In the genomic region with DNA sequence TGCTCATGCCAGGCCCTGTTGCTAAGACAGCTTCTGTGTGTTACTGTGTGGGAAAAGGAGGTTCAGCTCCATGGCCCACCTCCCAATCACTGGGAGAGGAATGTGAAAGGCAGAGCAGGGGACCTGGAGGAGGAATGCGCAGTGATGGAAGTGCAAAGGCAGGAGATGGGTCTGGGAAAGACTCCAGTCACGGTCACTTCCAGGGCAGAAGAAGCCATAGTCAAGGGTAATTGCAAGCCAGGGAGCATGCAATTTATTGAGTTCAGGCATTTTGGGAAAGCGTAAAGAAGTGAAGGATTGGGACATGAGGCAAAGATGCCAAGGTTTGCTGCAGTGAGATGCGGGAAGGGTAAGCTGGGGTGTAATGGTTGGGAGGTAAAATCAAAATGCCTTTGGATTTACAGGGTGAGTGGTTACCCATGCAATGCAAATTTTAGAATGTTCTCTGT, we compare ENCODE assay signal across 31 cellular contexts.
"Had no signal": no experiment of that assay in that cellular context is flagged by ENCODE, and none has a peak within 500 bp of the region (broad histone marks: within the 10 kb centered on the region; RNA-seq: fewer than 3 reads in every experiment).

No MANE protein-coding gene starts in this region.

- H3K27ac Mint-ChIP-seq: activated CD4-positive, alpha-beta T cell treated with anti-CD3 and anti-CD28 coated beads, Interleukin-2, amount 10 ng/mL, durations not matched to agents 7 days and 5 days; activated CD8-positive, alpha-beta memory T cell treated with anti-CD3 and anti-CD28 coated beads, Interleukin-2, amount 10 ng/mL, durations not matched to agents 7 days and 5 days; activated CD8-positive, alpha-beta T cell treated with anti-CD3 and anti-CD28 coated beads, Interleukin-2, amount 10 ng/mL, durations not matched to agents 7 days and 5 days; activated naive CD4-positive, alpha-beta T cell treated with anti-CD3 and anti-CD28 coated beads, Interleukin-2, amount 50 U/mL, for 24 hours; activated T-helper 2 cell treated with anti-CD3 and anti-CD28 coated beads, Interferon-gamma antibody, Interleukin-2, Interleukin-4, amounts not matched to agents 10 μg/mL and 5 μg/mL and 100 μg/mL, durations not matched to agents 14 hours and 24 hours and 36 hours; neural progenitor cell; T-helper 1 cell treated with Interleukin-12 subunit alpha and Interleukin-12 subunit beta and Interleukin-4 antibody, amounts not matched to agents 30 μg/mL and 1 μg/mL, for 36 hours had no signal

- H3K36me3 Mint-ChIP-seq: activated CD8-positive, alpha-beta memory T cell treated with anti-CD3 and anti-CD28 coated beads, Interleukin-2, amount 10 ng/mL, durations not matched to agents 7 days and 5 days; activated naive CD4-positive, alpha-beta T cell treated with anti-CD3 and anti-CD28 coated beads, Interleukin-2, amount 50 U/mL, for 24 hours; naive thymus-derived CD8-positive, alpha-beta T cell; neural progenitor cell had no signal

- H3K27ac ChIP-seq: body of pancreas, cardiac muscle cell, foreskin keratinocyte, heart left ventricle, left lung, lower lobe of right lung, neural progenitor cell, spleen, upper lobe of left lung, vagina, VCaP had no signal

- H3K27me3 Mint-ChIP-seq: activated CD8-positive, alpha-beta memory T cell treated with anti-CD3 and anti-CD28 coated beads, Interleukin-2, amount 10 ng/mL, durations not matched to agents 7 days and 5 days had no signal

- H3K4me3 ChIP-seq: body of pancreas, cardiac muscle cell, heart left ventricle, left lung, lower lobe of right lung, neural progenitor cell, spleen, upper lobe of left lung, vagina had no signal

- H3K27me3 ChIP-seq: body of pancreas, cardiac muscle cell, foreskin keratinocyte, neural progenitor cell, upper lobe of left lung, vagina had no signal

- H3K9me3 Mint-ChIP-seq: activated CD4-positive, alpha-beta T cell treated with anti-CD3 and anti-CD28 coated beads, Interleukin-2, amount 10 ng/mL, durations not matched to agents 7 days and 5 days; activated naive CD4-positive, alpha-beta T cell treated with anti-CD3 and anti-CD28 coated beads, Interleukin-2, amount 50 U/mL, for 24 hours; activated T-helper 2 cell treated with anti-CD3 and anti-CD28 coated beads, Interferon-gamma antibody, Interleukin-2, Interleukin-4, amounts not matched to agents 10 μg/mL and 5 μg/mL and 100 μg/mL, durations not matched to agents 14 hours and 24 hours and 36 hours; naive thymus-derived CD8-positive, alpha-beta T cell; neural progenitor cell; T-helper 1 cell treated with Interleukin-12 subunit alpha and Interleukin-12 subunit beta and Interleukin-4 antibody, amounts not matched to agents 30 μg/mL and 1 μg/mL, for 36 hours had no signal

- H3K4me3 Mint-ChIP-seq: activated CD4-positive, alpha-beta T cell treated with anti-CD3 and anti-CD28 coated beads, Interleukin-2, amount 10 ng/mL, durations not matched to agents 7 days and 5 days; activated CD8-positive, alpha-beta memory T cell treated with anti-CD3 and anti-CD28 coated beads, Interleukin-2, amount 10 ng/mL, durations not matched to agents 7 days and 5 days; activated CD8-positive, alpha-beta T cell treated with anti-CD3 and anti-CD28 coated beads, Interleukin-2, amount 10 ng/mL, durations not matched to agents 7 days and 5 days; activated naive CD4-positive, alpha-beta T cell treated with anti-CD3 and anti-CD28 coated beads, Interleukin-2, amount 50 U/mL, for 24 hours; naive thymus-derived CD8-positive, alpha-beta T cell; neural progenitor cell; T-helper 1 cell treated with Interleukin-12 subunit alpha and Interleukin-12 subunit beta and Interleukin-4 antibody, amounts not matched to agents 30 μg/mL and 1 μg/mL, for 36 hours had no signal

- DNase-seq: activated CD4-positive, alpha-beta T cell treated with anti-CD3 and anti-CD28 coated beads, Interleukin-2, amount 10 ng/mL, durations not matched to agents 7 days and 5 days; activated CD4-positive, CD25-positive, alpha-beta regulatory T cell treated with anti-CD3 and anti-CD28 coated beads, Interleukin-2, amount 50 U/mL, for 72 hours; activated CD8-positive, alpha-beta memory T cell treated with anti-CD3 and anti-CD28 coated beads, Interleukin-2, amount 10 ng/mL, durations not matched to agents 7 days and 5 days; activated CD8-positive, alpha-beta T cell treated with anti-CD3 and anti-CD28 coated beads, Interleukin-2, amount 10 ng/mL, durations not matched to agents 7 days and 5 days; activated T-cell treated with anti-CD3 and anti-CD28 coated beads, Interleukin-2, amount 50 U/mL, for 48 hours; aorta; body of pancreas; cortex of kidney; foreskin keratinocyte; heart left ventricle; kidney glomerular epithelial cell; lower lobe of right lung; mesenchymal stem cell; naive thymus-derived CD8-positive, alpha-beta T cell; posterior cingulate gyrus; right cardiac atrium; spleen; stimulated activated CD4-positive, alpha-beta T cell treated with anti-CD3 and anti-CD28 coated beads, Interleukin-2, amount 100 ng/mL, for 48 hours; stimulated activated naive CD4-positive, alpha-beta T cell treated with Interleukin-2 at 50 U/mL for 16 hours; SW 1271; T-helper 9 cell had no signal

- H3K4me1 Mint-ChIP-seq: activated CD4-positive, alpha-beta T cell treated with anti-CD3 and anti-CD28 coated beads, Interleukin-2, amount 10 ng/mL, durations not matched to agents 7 days and 5 days; activated naive CD4-positive, alpha-beta T cell treated with anti-CD3 and anti-CD28 coated beads, Interleukin-2, amount 50 U/mL, for 24 hours; naive thymus-derived CD8-positive, alpha-beta T cell had no signal

- H3K9me3 ChIP-seq: body of pancreas, heart left ventricle, left lung, lower lobe of right lung, spleen, upper lobe of left lung, vagina had no signal

- H3K36me3 ChIP-seq: cardiac muscle cell, heart left ventricle, left lung, lower lobe of right lung, neural progenitor cell, spleen, upper lobe of left lung, vagina had no signal

- ATAC-seq: activated CD8-positive, alpha-beta memory T cell treated with anti-CD3 and anti-CD28 coated beads, Interleukin-2, amount 10 ng/mL, durations not matched to agents 7 days and 5 days; activated CD8-positive, alpha-beta T cell treated with anti-CD3 and anti-CD28 coated beads, Interleukin-2, amount 10 ng/mL, durations not matched to agents 7 days and 5 days; body of pancreas; esophagus mucosa; foreskin keratinocyte; heart left ventricle; naive thymus-derived CD8-positive, alpha-beta T cell; right cardiac atrium had no signal

- H3K4me1 ChIP-seq: body of pancreas, foreskin keratinocyte, heart left ventricle, left lung, lower lobe of right lung, spleen, upper lobe of left lung, vagina had no signal
